ENCODE assay signal across 1 cellular context in genomic region chr3:102017784-102018183, GRCh38.
TF ChIP-seq lines count a peak whose summit lies in the region.

No MANE protein-coding gene starts in this region.

TF ChIP-seq in SK-N-SH, 30 proteins besides CTCF, POLR2A, EP300 and RAD21 (continued from another document):
- TF ChIP-seq USF2 (IDR thresholded peaks at IDR 0.05; ENCODE audit: borderline replicate concordance, low read depth, low read length), result no peak
